Comparison of ENCODE assay signal across 16 cellular contexts in genomic region chr5:82275267-82275664, GRCh38. TPM values are rescaled to one million over a fixed set of nuclear protein-coding genes. Genes with fewer than 3 reads are reported as not detected.
DNase-seq lines count a peak whose midpoint lies in the region; ATAC-seq and TF ChIP-seq lines count a peak whose summit lies in the region.
"Had no signal": no experiment of that assay in that cellular context is flagged by ENCODE, and none has a peak within 500 bp of the region (broad histone marks: within the 10 kb centered on the region; RNA-seq: fewer than 3 reads in every experiment).

No MANE protein-coding gene starts in this region.

- no peaks in the 10 kb centered on the region for H3K9me2 ChIP-seq in GM23248 (ENCODE audit: insufficient read depth)

- TF ChIP-seq CTCF in activated CD8-positive, alpha-beta T cell treated with anti-CD3 and anti-CD28 coated beads for 36 hours (IDR thresholded peaks at IDR 0.05): no peak
- no peak for TF ChIP-seq CTCF in nephron progenitor cell (IDR thresholded peaks at IDR 0.05)

- intact Hi-C loops in activated CD8-positive, alpha-beta T cell treated with anti-CD3 and anti-CD28 coated beads for 36 hours (cut with micrococcal nuclease): no loop called here

- H3K9me3 Mint-ChIP-seq in activated CD8-positive, alpha-beta T cell treated with anti-CD3 and anti-CD28 coated beads for 36 hours: no peaks in the 10 kb centered on the region
- H3K9me3 Mint-ChIP-seq in activated CD8-positive, alpha-beta T cell treated with anti-CD3 and anti-CD28 coated beads, Interleukin-2, amount 10 ng/mL, durations not matched to agents 7 days and 5 days (ENCODE audit: insufficient read depth): no peaks in the 10 kb centered on the region
- no peaks in the 10 kb centered on the region for H3K9me3 Mint-ChIP-seq in activated T-helper 17 cell treated with anti-CD3 and anti-CD28 coated beads, Interleukin-2, amount 50 U/mL, for 72 hours
- peaks cover 3% of the 10 kb centered on the region for H3K9me3 Mint-ChIP-seq in nephron progenitor cell
- H3K9me3 Mint-ChIP-seq in effector memory CD8-positive, alpha-beta T cell: no peaks in the 10 kb centered on the region
- H3K9me3 Mint-ChIP-seq: IgD-negative memory B cell had no signal

- POLR2A ChIA-PET in activated CD8-positive, alpha-beta T cell treated with anti-CD3 and anti-CD28 coated beads for 36 hours (lab: Charles Lee): interaction anchor here (1.0 to 2.4 kb wide), 4 partner anchors 10 to 524 kb away, joined by 3 to 15 read pairs (median 6); partner anchors contain the start of gene SSBP2
- POLR2A ChIA-PET in activated CD8-positive, alpha-beta T cell treated with anti-CD3 and anti-CD28 coated beads, Interleukin-2, amount 10 ng/mL, durations not matched to agents 7 days and 5 days (lab: Charles Lee): no interaction called here

- ATAC-seq in activated CD8-positive, alpha-beta T cell treated with anti-CD3 and anti-CD28 coated beads for 36 hours: no peak
- no peak for ATAC-seq in activated CD8-positive, alpha-beta T cell treated with anti-CD3 and anti-CD28 coated beads, Interleukin-2, amount 10 ng/mL, durations not matched to agents 7 days and 5 days
- ATAC-seq in activated T-helper 17 cell treated with anti-CD3 and anti-CD28 coated beads, Interleukin-2, amount 50 U/mL, for 72 hours (replicated peaks): no peak
- no peak for ATAC-seq in GM18907 (IDR thresholded peaks at IDR 0.05; ENCODE audit: unreplicated experiment)
- ATAC-seq in effector memory CD8-positive, alpha-beta T cell (replicated peaks): no peak
- ATAC-seq: naive thymus-derived CD8-positive, alpha-beta T cell; right cardiac atrium had no signal

- H3K27me3 Mint-ChIP-seq in activated CD8-positive, alpha-beta T cell treated with anti-CD3 and anti-CD28 coated beads for 36 hours: no peaks in the 10 kb centered on the region
- no peaks in the 10 kb centered on the region for H3K27me3 Mint-ChIP-seq in activated CD8-positive, alpha-beta T cell treated with anti-CD3 and anti-CD28 coated beads, Interleukin-2, amount 10 ng/mL, durations not matched to agents 7 days and 5 days (ENCODE audit: low read depth)
- no peaks in the 10 kb centered on the region for H3K27me3 Mint-ChIP-seq in activated T-helper 17 cell treated with anti-CD3 and anti-CD28 coated beads, Interleukin-2, amount 50 U/mL, for 72 hours
- H3K27me3 Mint-ChIP-seq in nephron progenitor cell (ENCODE audit: low read depth, poor library complexity): peaks cover 4% of the 10 kb centered on the region
- no peaks in the 10 kb centered on the region for H3K27me3 Mint-ChIP-seq in effector memory CD8-positive, alpha-beta T cell
- H3K27me3 Mint-ChIP-seq: IgD-negative memory B cell; naive thymus-derived CD8-positive, alpha-beta T cell had no signal

- CTCF ChIA-PET in activated CD8-positive, alpha-beta T cell treated with anti-CD3 and anti-CD28 coated beads for 36 hours (lab: Charles Lee): interaction anchor here (0.8 kb wide), 1 partner anchor 16 kb away, joined by 4 read pairs; no protein-coding TSS in a partner anchor
- CTCF ChIA-PET in activated CD8-positive, alpha-beta T cell treated with anti-CD3 and anti-CD28 coated beads, Interleukin-2, amount 10 ng/mL, durations not matched to agents 7 days and 5 days (lab: Charles Lee): interaction anchor here (0.6 kb wide), 1 partner anchor 16 kb away, joined by 3 read pairs; no protein-coding TSS in a partner anchor

- H3K27ac ChIP-seq in GM23248: 0 out of 2 replicates have a peak overlapping the region, but pooled peaks have one; percentile 2
- H3K27ac ChIP-seq: thoracic aorta had no signal

- peak overlapping the region; percentile 2 for H3K4me3 Mint-ChIP-seq in activated CD8-positive, alpha-beta T cell treated with anti-CD3 and anti-CD28 coated beads for 36 hours
- no peak overlapping the region for H3K4me3 Mint-ChIP-seq in activated CD8-positive, alpha-beta T cell treated with anti-CD3 and anti-CD28 coated beads, Interleukin-2, amount 10 ng/mL, durations not matched to agents 7 days and 5 days
- H3K4me3 Mint-ChIP-seq in activated T-helper 17 cell treated with anti-CD3 and anti-CD28 coated beads, Interleukin-2, amount 50 U/mL, for 72 hours: peak overlapping the region; percentile 96
- peak overlapping the region; percentile 31 for H3K4me3 Mint-ChIP-seq in nephron progenitor cell
- H3K4me3 Mint-ChIP-seq in effector memory CD8-positive, alpha-beta T cell: peak overlapping the region in 1 of 2 donors; percentile 13

- H3K79me2 ChIP-seq in GM23248 (ENCODE audit: insufficient read depth): peaks cover 46% of the 10 kb centered on the region

- H3K4me3 ChIP-seq in GM23248: no peak overlapping the region
- H3K4me3 ChIP-seq: thoracic aorta had no signal

- H3K9me3 ChIP-seq in GM23248 (ENCODE audit: low read depth): no peaks in the 10 kb centered on the region
- H3K9me3 ChIP-seq: thoracic aorta had no signal

- H3F3A ChIP-seq in GM23248 (ENCODE audit: insufficient read depth): peaks cover 37% of the 10 kb centered on the region

- in situ Hi-C loops in GM23248 (cut with MboI): no loop called here

- H3K27me3 ChIP-seq in GM23248 (replicated peaks; ENCODE audit: insufficient read depth): no peaks in the 10 kb centered on the region

- no peaks in the 10 kb centered on the region for H4K20me1 ChIP-seq in GM23248 (ENCODE audit: insufficient read depth)

- peaks cover 24% of the 10 kb centered on the region for H3K36me3 ChIP-seq in GM23248 (ENCODE audit: low read depth)

- peak overlapping the region; percentile 31 for H3K27ac Mint-ChIP-seq in activated CD8-positive, alpha-beta T cell treated with anti-CD3 and anti-CD28 coated beads for 36 hours
- no peak overlapping the region for H3K27ac Mint-ChIP-seq in activated CD8-positive, alpha-beta T cell treated with anti-CD3 and anti-CD28 coated beads, Interleukin-2, amount 10 ng/mL, durations not matched to agents 7 days and 5 days
- no peak overlapping the region for H3K27ac Mint-ChIP-seq in activated T-helper 17 cell treated with anti-CD3 and anti-CD28 coated beads, Interleukin-2, amount 50 U/mL, for 72 hours
- peak overlapping the region; percentile 90 for H3K27ac Mint-ChIP-seq in nephron progenitor cell
- no peak overlapping the region for H3K27ac Mint-ChIP-seq in effector memory CD8-positive, alpha-beta T cell

- H3K4me1 Mint-ChIP-seq in activated CD8-positive, alpha-beta T cell treated with anti-CD3 and anti-CD28 coated beads for 36 hours (ENCODE audit: low read depth): peaks cover 46% of the 10 kb centered on the region
- H3K4me1 Mint-ChIP-seq in activated CD8-positive, alpha-beta T cell treated with anti-CD3 and anti-CD28 coated beads, Interleukin-2, amount 10 ng/mL, durations not matched to agents 7 days and 5 days (ENCODE audit: low read depth): peaks cover 42% of the 10 kb centered on the region
- H3K4me1 Mint-ChIP-seq in activated T-helper 17 cell treated with anti-CD3 and anti-CD28 coated beads, Interleukin-2, amount 50 U/mL, for 72 hours: peaks cover 30% of the 10 kb centered on the region
- H3K4me1 Mint-ChIP-seq in nephron progenitor cell: peaks cover 64% of the 10 kb centered on the region
- peaks cover 19 to 29% of the 10 kb centered on the region in 2 donors for H3K4me1 Mint-ChIP-seq in effector memory CD8-positive, alpha-beta T cell (ENCODE audit: low read depth in 2 of 2)

- 98 to 100% methylated on average over 1 of the region's 1 CpG for WGBS in GM23248 (ENCODE audit: low coverage in 1 of 2, low lambda C conversion rate in 2 of 2, missing lambda C conversion rate in 2 of 2), 2 experiments

- peaks cover 14% of the 10 kb centered on the region for H3K4me1 ChIP-seq in GM23248 (ENCODE audit: insufficient read depth)

- H3K9ac ChIP-seq in GM23248: no peak overlapping the region

- no peak overlapping the region for H2AFZ ChIP-seq in GM23248

- no peak overlapping the region for H3K4me2 ChIP-seq in GM23248 (ENCODE audit: unreplicated experiment)

- DNase-seq in activated CD8-positive, alpha-beta T cell treated with anti-CD3 and anti-CD28 coated beads for 36 hours: no peak
- no peak for DNase-seq in activated CD8-positive, alpha-beta T cell treated with anti-CD3 and anti-CD28 coated beads, Interleukin-2, amount 10 ng/mL, durations not matched to agents 7 days and 5 days
- DNase-seq in GM23248 (no peak), nephron progenitor cell (no peak), H4 (ENCODE audit: low spot score) (no peak)
- no peak for DNase-seq in effector memory CD8-positive, alpha-beta T cell
- DNase-seq: central memory CD4-positive, alpha-beta T cell; COR-L47; naive thymus-derived CD8-positive, alpha-beta T cell; NCI-H2227 treated with DMSO at 0.1 percent for 48 hours; right cardiac atrium; SHP77 had no signal

- H3K36me3 Mint-ChIP-seq in activated CD8-positive, alpha-beta T cell treated with anti-CD3 and anti-CD28 coated beads for 36 hours (ENCODE audit: low read depth): peaks cover 72% of the 10 kb centered on the region
- peaks cover 62% of the 10 kb centered on the region for H3K36me3 Mint-ChIP-seq in activated CD8-positive, alpha-beta T cell treated with anti-CD3 and anti-CD28 coated beads, Interleukin-2, amount 10 ng/mL, durations not matched to agents 7 days and 5 days (ENCODE audit: low read depth)
- peaks cover 76% of the 10 kb centered on the region for H3K36me3 Mint-ChIP-seq in activated T-helper 17 cell treated with anti-CD3 and anti-CD28 coated beads, Interleukin-2, amount 50 U/mL, for 72 hours (ENCODE audit: low read depth)
- H3K36me3 Mint-ChIP-seq in nephron progenitor cell (ENCODE audit: low read depth): peaks cover 66% of the 10 kb centered on the region
- H3K36me3 Mint-ChIP-seq in effector memory CD8-positive, alpha-beta T cell (ENCODE audit: insufficient read depth): peaks cover 60% of the 10 kb centered on the region

RNA-seq across cellular contexts. Expression of gene RPS23, which starts 2.9 kb away (rescaled TPM):
- 1,000 to 10,000 TPM; 3,299 to 3,303 TPM for total RNA-seq in activated CD8-positive, alpha-beta T cell treated with anti-CD3 and anti-CD28 coated beads for 36 hours
- total RNA-seq in activated CD8-positive, alpha-beta T cell treated with anti-CD3 and anti-CD28 coated beads, Interleukin-2, amount 10 ng/mL, durations not matched to agents 7 days and 5 days: 1,000 to 10,000 TPM; 1,914 to 1,974 TPM
- total RNA-seq in GM23248 (2014; rRNA removed; shearing (Covaris generic)): 1,434 and 1,581 TPM in 2 replicates
- polyA plus RNA-seq in GM23248 (2016; fragmentation: Nextera tagmentation; extraction: Ambion mirVana): 921 and 936 TPM in 2 replicates
- total RNA-seq in activated T-helper 17 cell treated with anti-CD3 and anti-CD28 coated beads, Interleukin-2, amount 50 U/mL, for 72 hours: 1,000 to 10,000 TPM; 3,104 to 3,340 TPM
- total RNA-seq in H4 (2014; rRNA removed; shearing (Covaris generic)): 6,471 and 6,516 TPM in 2 replicates

Comparison
In these comparisons a context has a peak if more than half of its experiments do, and no peak if none do; other contexts are left out.
1. H3K27ac Mint-ChIP-seq: peak in activated CD8-positive, alpha-beta T cell treated with anti-CD3 and anti-CD28 coated beads for 36 hours (single experiment) and nephron progenitor cell (single experiment); none in activated CD8-positive, alpha-beta T cell treated with anti-CD3 and anti-CD28 coated beads, Interleukin-2, amount 10 ng/mL, durations not matched to agents 7 days and 5 days (single experiment), activated T-helper 17 cell treated with anti-CD3 and anti-CD28 coated beads, Interleukin-2, amount 50 U/mL, for 72 hours (single experiment) and effector memory CD8-positive, alpha-beta T cell (0 of 2).